In genomic region chr13:79895416-79895815, GRCh38 we compare ENCODE assay signal across 34 cellular contexts.
"Had no signal": no experiment of that assay in that cellular context is flagged by ENCODE, and none has a peak within 500 bp of the region (broad histone marks: within the 10 kb centered on the region; RNA-seq: fewer than 3 reads in every experiment).

No MANE protein-coding gene starts in this region.

- H3K36me3 ChIP-seq: MG63 had no signal

- H3K27me3 ChIP-seq: MG63 had no signal

- H3K4me3 ChIP-seq: MG63 had no signal

- DNase-seq: Karpas-422, Kasumi-1, MG63, MM.1S, MV-4-11, NCI-H1048, NCI-H1092, NCI-H1092 treated with DMSO at 0.1 percent for 48 hours, NCI-H1105, NCI-H1105 treated with DMSO at 0.1 percent for 48 hours, NCI-H1417, NCI-H1417 treated with DMSO at 0.1 percent for 48 hours, NCI-H1436, NCI-H1436 treated with DMSO at 0.1 percent for 48 hours, NCI-H146, NCI-H1694, NCI-H1694 treated with DMSO at 0.1 percent for 48 hours, NCI-H187, NCI-H187 treated with DMSO at 0.1 percent for 48 hours, NCI-H1930, NCI-H2029, NCI-H2029 treated with DMSO at 0.1 percent for 48 hours, NCI-H2081, NCI-H2081 treated with DMSO at 0.1 percent for 48 hours, NCI-H2107, NCI-H2171, NCI-H2171 treated with DMSO at 0.1 percent for 48 hours, NCI-H2227 treated with DMSO at 0.1 percent for 48 hours, NCI-H226, NCI-H345, NCI-H446, NCI-H446 treated with DMSO at 0.1 percent for 48 hours, NCI-H510A, NCI-H510A treated with DMSO at 0.1 percent for 48 hours had no signal

- H3K9me3 ChIP-seq: MG63 had no signal
